ENCODE assay signal across 8 cellular contexts in genomic region chr2:130341562-130342019, GRCh38. TPM values are rescaled to one million over a fixed set of nuclear protein-coding genes. Genes with fewer than 3 reads are reported as not detected.
DNase-seq lines count a peak whose midpoint lies in the region; ATAC-seq, FAIRE-seq and TF ChIP-seq lines count a peak whose summit lies in the region.

No MANE protein-coding gene starts in this region.

- H3K27me3 ChIP-seq in HUES64 (ENCODE audit: insufficient read depth, low read length) (no peaks in the 10 kb centered on the region), keratinocyte (ENCODE audit: control insufficient read depth, extremely low read depth, insufficient read depth, low read length) (no peaks in the 10 kb centered on the region)

- H3K9ac ChIP-seq in HUES64 (ENCODE audit: low read depth, low read length) (peak overlapping the region; percentile 45), keratinocyte (ENCODE audit: control insufficient read depth, extremely low read depth, insufficient read depth, low read length) (peak overlapping the region; percentile 92)

- no peaks in the 10 kb centered on the region for H3K9me3 Mint-ChIP-seq in activated naive CD8-positive, alpha-beta T cell treated with anti-CD3 and anti-CD28 coated beads, Interleukin-2, amount 50 U/mL, for 24 hours

- H3K27ac Mint-ChIP-seq in activated naive CD8-positive, alpha-beta T cell treated with anti-CD3 and anti-CD28 coated beads, Interleukin-2, amount 50 U/mL, for 24 hours = peak overlapping the region; percentile 99

- peak; percentile 53 for DNase-seq in stimulated activated CD4-positive, alpha-beta T cell treated with anti-CD3 and anti-CD28 coated beads, Interleukin-15, amount 100 ng/mL, for 24 hours
- no peak for DNase-seq in stimulated activated CD4-positive, alpha-beta T cell treated with anti-CD3 and anti-CD28 coated beads, Interleukin-1b, Interleukin-23, amount 100 ng/mL, for 48 hours
- no peak for DNase-seq in activated naive CD8-positive, alpha-beta T cell treated with anti-CD3 and anti-CD28 coated beads, Interleukin-2, amount 50 U/mL, for 24 hours
- DNase-seq in keratinocyte (ENCODE audit: low read depth, low spot score) = no peak
- DNase-seq in substantia nigra (lab: John Stamatoyannopoulos, UW) = no peak
- DNase-seq in mucosa of gallbladder (ENCODE audit: low spot score) = no peak
- DNase-seq in mesenteric fat pad (ENCODE audit: low spot score) = no peak

- H3K4me3 Mint-ChIP-seq in activated naive CD8-positive, alpha-beta T cell treated with anti-CD3 and anti-CD28 coated beads, Interleukin-2, amount 50 U/mL, for 24 hours = peak overlapping the region; percentile 100

- FAIRE-seq in keratinocyte (lab: Jason Lieb, UNC) = no peak

- dilution Hi-C loops in keratinocyte (cut with MboI; ENCODE audit: extremely low pct_ligation_motif_present, low sequenced_read_pairs) = no loop called here

- H3K9me1 ChIP-seq in keratinocyte (ENCODE audit: control insufficient read depth, extremely low read depth, insufficient read depth, low read length) = no peaks in the 10 kb centered on the region

- H3K9me3 ChIP-seq in HUES64 (ENCODE audit: insufficient read depth, low read depth, low read length) (no peaks in the 10 kb centered on the region), keratinocyte (ENCODE audit: control insufficient read depth, low read depth, low read length) (no peaks in the 10 kb centered on the region)

- H3K27ac ChIP-seq in HUES64 (ENCODE audit: low read depth, low read length) (no peak overlapping the region), keratinocyte (ENCODE audit: control insufficient read depth, insufficient read depth, low read length) (peak overlapping the region; percentile 87), substantia nigra (ENCODE audit: low read depth, low read length, poor library complexity, severe bottlenecking) (peak overlapping the region; percentile 97)

- peaks cover 41% of the 10 kb centered on the region for H3K36me3 Mint-ChIP-seq in activated naive CD8-positive, alpha-beta T cell treated with anti-CD3 and anti-CD28 coated beads, Interleukin-2, amount 50 U/mL, for 24 hours (ENCODE audit: low read depth)

- H3K4me3 ChIP-seq in HUES64 (ENCODE audit: low read length) = peak overlapping the region; percentile 73
- H3K4me3 ChIP-seq in keratinocyte (ENCODE audit: control insufficient read depth in 2 of 3, extremely low read depth in 1 of 3, insufficient read depth in 2 of 3, low read depth in 1 of 3, low read length in 3 of 3) = peak overlapping the region; percentile 80 to 99 (median 88)

- H3K79me2 ChIP-seq in keratinocyte (ENCODE audit: control insufficient read depth, insufficient read depth, low read length) = peaks cover 38% of the 10 kb centered on the region

- WGBS in HUES64 = 3% methylated on average over 24 of the region's 24 CpGs

- peak overlapping the region; percentile 73 for H3K4me2 ChIP-seq in keratinocyte (ENCODE audit: control insufficient read depth, extremely low read depth, insufficient read depth, low read depth, low read length)

- peaks cover 47% of the 10 kb centered on the region for H3K36me3 ChIP-seq in HUES64 (ENCODE audit: insufficient read depth, low read length)
- peaks cover 24 to 31% of the 10 kb centered on the region in 2 experiments for H3K36me3 ChIP-seq in keratinocyte (ENCODE audit: control insufficient read depth in 2 of 2, extremely low read depth in 1 of 2, insufficient read depth in 2 of 2, low read length in 2 of 2)

- H3K4me1 Mint-ChIP-seq in activated naive CD8-positive, alpha-beta T cell treated with anti-CD3 and anti-CD28 coated beads, Interleukin-2, amount 50 U/mL, for 24 hours = peaks cover 53% of the 10 kb centered on the region

- no peak for TF ChIP-seq CTCF in keratinocyte (optimal IDR thresholded peaks at IDR 0.05 in 1 of 3, IDR thresholded peaks at IDR 0.05 in 1 of 3, conservative IDR thresholded peaks at IDR 0.05 in 1 of 3; ENCODE audit: extremely low read depth in 1 of 3, insufficient read depth in 2 of 3, low read length in 3 of 3)

- peaks cover 7% of the 10 kb centered on the region for H3K4me1 ChIP-seq in HUES64 (ENCODE audit: insufficient read depth, low read length)
- H3K4me1 ChIP-seq in keratinocyte (ENCODE audit: control insufficient read depth, extremely low read depth, insufficient read depth, low read length) = peaks cover 13% of the 10 kb centered on the region

- no peaks in the 10 kb centered on the region for H4K20me1 ChIP-seq in keratinocyte (ENCODE audit: control insufficient read depth, extremely low read depth, insufficient read depth, low read length)

- H2AFZ ChIP-seq in keratinocyte (ENCODE audit: control insufficient read depth, low read length) = peak overlapping the region; percentile 92

- no peak for ATAC-seq in activated naive CD8-positive, alpha-beta T cell treated with anti-CD3 and anti-CD28 coated beads, Interleukin-2, amount 50 U/mL, for 24 hours

- H3K27me3 Mint-ChIP-seq in activated naive CD8-positive, alpha-beta T cell treated with anti-CD3 and anti-CD28 coated beads, Interleukin-2, amount 50 U/mL, for 24 hours = no peaks in the 10 kb centered on the region

RNA-seq across cellular contexts. Expression of gene IMP4, which starts 1.1 kb away (rescaled TPM):
- 70.9 TPM for polyA plus RNA-seq in HUES64 (2013, experiment 1 of 2)
- polyA plus RNA-seq in HUES64 (2013, experiment 2 of 2) = 74.4 TPM
- 75.8 to 127 TPM (median 111 TPM) in 3 replicates for polyA plus RNA-seq in keratinocyte
- 54.9 TPM for polyA plus RNA-seq in keratinocyte (2011; ENCODE audit: low read depth)
- 82.3 and 145 TPM in 2 replicates for polyA plus RNA-seq in keratinocyte (2011; cell fraction: cytosol; rRNA removed)
- 100 and 122 TPM in 2 replicates for polyA plus RNA-seq in keratinocyte (2011; cell fraction: nucleus; rRNA removed)
- polyA plus RNA-seq in keratinocyte (2012; ENCODE audit: low replicate concordance) = 92.9 and 149 TPM in 2 replicates
- polyA minus RNA-seq in keratinocyte = 71.5 to 192 TPM (median 83.7 TPM) in 3 replicates
- 117 TPM for polyA minus RNA-seq in keratinocyte (2011; cell fraction: cytosol; rRNA and poly(A)+ RNA removed)
- polyA minus RNA-seq in keratinocyte (2011; cell fraction: nucleus; rRNA and poly(A)+ RNA removed) = 26.3 and 30.4 TPM in 2 replicates
- 59.7 TPM for total RNA-seq in mucosa of gallbladder
- total RNA-seq in mesenteric fat pad = 104 TPM

RNA-seq across cellular contexts. Expression of gene PTPN18, which starts 14.3 kb away (rescaled TPM):
- polyA plus RNA-seq in HUES64 (2013, experiment 1 of 2) = 5.7 TPM
- polyA plus RNA-seq in HUES64 (2013, experiment 2 of 2) = 9.7 TPM
- polyA plus RNA-seq in keratinocyte = 8.7 to 13.5 TPM (median 9.6 TPM) in 3 replicates
- polyA plus RNA-seq in keratinocyte (2011; ENCODE audit: low read depth) = 4.5 TPM
- 6.4 and 7.1 TPM in 2 replicates for polyA plus RNA-seq in keratinocyte (2011; cell fraction: cytosol; rRNA removed)
- polyA plus RNA-seq in keratinocyte (2011; cell fraction: nucleus; rRNA removed) = 22.7 and 29.3 TPM in 2 replicates
- 5.8 and 9.7 TPM in 2 replicates for polyA plus RNA-seq in keratinocyte (2012; ENCODE audit: low replicate concordance)
- 6.3 to 47.6 TPM (median 21.6 TPM) in 3 replicates for polyA minus RNA-seq in keratinocyte
- polyA minus RNA-seq in keratinocyte (2011; cell fraction: cytosol; rRNA and poly(A)+ RNA removed) = 3.3 TPM
- 7.8 and 11.4 TPM in 2 replicates for polyA minus RNA-seq in keratinocyte (2011; cell fraction: nucleus; rRNA and poly(A)+ RNA removed)
- total RNA-seq in mucosa of gallbladder (126 TPM), mesenteric fat pad (52.2 TPM)
